22 cellular contexts compared by ENCODE assay signal in genomic region chr1:39542924-39543323, GRCh38. TPM values are rescaled to one million over a fixed set of nuclear protein-coding genes. Genes with fewer than 3 reads are reported as not detected.
DNase-seq lines count a peak whose midpoint lies in the region; ATAC-seq and TF ChIP-seq lines count a peak whose summit lies in the region.
"Had no signal": no experiment of that assay in that cellular context is flagged by ENCODE, and none has a peak within 500 bp of the region (broad histone marks: within the 10 kb centered on the region; RNA-seq: fewer than 3 reads in every experiment).

No MANE protein-coding gene starts in this region.

- H3K36me3 ChIP-seq in endodermal cell (ENCODE audit: control insufficient read depth, insufficient read depth, low read length), result peaks cover 35% of the 10 kb centered on the region
- peaks cover 0 to 69% (median 30%) of the 10 kb centered on the region in 6 donors for H3K36me3 ChIP-seq in spleen
- H3K36me3 ChIP-seq: BE2C had no signal

- TF ChIP-seq POLR2A in spleen (IDR thresholded peaks at IDR 0.05), result no peak

- no peak overlapping the region for H3K9ac ChIP-seq in endodermal cell (ENCODE audit: extremely low read depth, low read length, poor library complexity, severe bottlenecking)
- H3K9ac ChIP-seq: BLaER1 had no signal

- peak overlapping the region; percentile 78; the same call in 1 of the 2 replicates for H3K27ac ChIP-seq in C4-2B
- H3K27ac ChIP-seq in endodermal cell (ENCODE audit: low read depth, low read length), result no peak overlapping the region
- H3K27ac ChIP-seq in spleen, result no peak overlapping the region
- H3K27ac ChIP-seq: BLaER1 had no signal

- H3K27me3 Mint-ChIP-seq in CD14-positive monocyte (ENCODE audit: low read depth in 3 of 3) (peaks cover 0 to 2% (median 0%) of the 10 kb centered on the region in 3 donors), endodermal cell (ENCODE audit: insufficient read depth) (no peaks in the 10 kb centered on the region)
- H3K27me3 Mint-ChIP-seq: CD4-positive, alpha-beta memory T cell; CD4-positive, CD25-positive, alpha-beta regulatory T cell; CD8-positive, alpha-beta memory T cell had no signal

- no peak for ATAC-seq in left lobe of liver

- H3K4me3 Mint-ChIP-seq in CD14-positive monocyte (no peak overlapping the region), endodermal cell (no peak overlapping the region)
- H3K4me3 Mint-ChIP-seq: CD4-positive, alpha-beta memory T cell; CD4-positive, CD25-positive, alpha-beta regulatory T cell; CD8-positive, alpha-beta memory T cell had no signal

- intact Hi-C loops in CD14-positive monocyte (cut with micrococcal nuclease) (loop anchor here in 1 of 2 donors (5.0 kb wide), 1 partner anchor 34 kb away; the partner anchor contains the start of gene PABPC4), spleen (cut with DNase I; ENCODE audit: low total_unique reads) (no loop called here)

- TF ChIP-seq CTCF in C4-2B (conservative IDR thresholded peaks at IDR 0.05), result no peak
- no peak for TF ChIP-seq CTCF in CD14-positive monocyte (IDR thresholded peaks at IDR 0.05)
- TF ChIP-seq CTCF in endodermal cell (conservative IDR thresholded peaks at IDR 0.05), result no peak
- TF ChIP-seq CTCF in spleen (IDR thresholded peaks at IDR 0.05 in 8 of 11, conservative IDR thresholded peaks at IDR 0.05 in 3 of 11), result no peak

- peaks cover 0 to 11% (median 4%) of the 10 kb centered on the region in 7 donors for H3K9me3 Mint-ChIP-seq in CD14-positive monocyte
- H3K9me3 Mint-ChIP-seq in endodermal cell, result no peaks in the 10 kb centered on the region
- H3K9me3 Mint-ChIP-seq: CD4-positive, alpha-beta memory T cell; CD4-positive, CD25-positive, alpha-beta regulatory T cell; CD8-positive, alpha-beta memory T cell had no signal

- H3K9me3 ChIP-seq in endodermal cell (ENCODE audit: control insufficient read depth, low read length) (no peaks in the 10 kb centered on the region), spleen (no peaks in the 10 kb centered on the region)
- H3K9me3 ChIP-seq: BE2C, BLaER1 had no signal

- H3K4me3 ChIP-seq in endodermal cell (ENCODE audit: low read length) (no peak overlapping the region), spleen (no peak overlapping the region)
- H3K4me3 ChIP-seq: BLaER1 had no signal

- H3K4me1 Mint-ChIP-seq in CD14-positive monocyte (peaks cover 41% of the 10 kb centered on the region), endodermal cell (peaks cover 1% of the 10 kb centered on the region)

- H3K36me3 Mint-ChIP-seq in CD14-positive monocyte (peaks cover 29 to 39% of the 10 kb centered on the region in 2 donors), endodermal cell (ENCODE audit: low read depth) (peaks cover 29% of the 10 kb centered on the region)

- WGBS in endodermal cell (ENCODE audit: insufficient coverage in 1 of 2, insufficient read length in 1 of 2), 2 experiments, result 79 to 80% methylated on average over 1 to 5 of the region's 5 CpGs
- WGBS in spleen, 5 donors, result 92 to 99% (median 97%) methylated on average over 5 of the region's 5 CpGs

- H3K4me1 ChIP-seq in endodermal cell (ENCODE audit: control insufficient read depth, insufficient read depth, low read length), result no peaks in the 10 kb centered on the region
- peaks cover 0 to 12% (median 7%) of the 10 kb centered on the region in 6 donors for H3K4me1 ChIP-seq in spleen
- H3K4me1 ChIP-seq: BE2C, BLaER1 had no signal

- peak overlapping the region in 4 of 7 donors; percentile 7 to 66 (median 34) for H3K27ac Mint-ChIP-seq in CD14-positive monocyte
- no peak overlapping the region for H3K27ac Mint-ChIP-seq in endodermal cell
- H3K27ac Mint-ChIP-seq: CD4-positive, alpha-beta memory T cell; CD8-positive, alpha-beta memory T cell had no signal

- no peak for DNase-seq in CD14-positive monocyte (ENCODE audit: low spot score)
- peak; percentile 61 for DNase-seq in endodermal cell
- DNase-seq in spleen, result peak; percentile 8
- no peak for DNase-seq in NCI-H2081 treated with DMSO at 0.1 percent for 48 hours (lab: John Stamatoyannopoulos, UW)
- DNase-seq in DMS53 (lab: John Stamatoyannopoulos, UW), result no peak
- no peak for DNase-seq in left lobe of liver (ENCODE audit: low spot score)
- DNase-seq: 8988T; ACHN; BE2C; C1 segment of cervical spinal cord; CD4-positive, alpha-beta memory T cell; CD4-positive, CD25-positive, alpha-beta regulatory T cell; CD8-positive, alpha-beta memory T cell; COR-L47; DMS 273 treated with DMSO at 0.1 percent for 48 hours; DMS153; DMS79 treated with DMSO at 0.1 percent for 48 hours; GF-D8 had no signal

- H3K27me3 ChIP-seq in endodermal cell (ENCODE audit: control insufficient read depth, insufficient read depth, low read length, poor library complexity, severe bottlenecking) (no peaks in the 10 kb centered on the region), spleen (replicated peaks in 1 of 7) (no peaks in the 10 kb centered on the region)
- H3K27me3 ChIP-seq: BE2C, BLaER1 had no signal

RNA-seq across cellular contexts. Expression of gene PABPC4, which starts 33.7 kb away (rescaled TPM):
- polyA plus RNA-seq in CD14-positive monocyte (10 to 100 TPM; 11.5 to 15.5 TPM), spleen (100 to 1,000 TPM; 111 to 117 (median 114) TPM)
- total RNA-seq in endodermal cell (100 to 1,000 TPM; 230 to 270 TPM), spleen (100 to 1,000 TPM; 145 to 241 (median 172) TPM), left lobe of liver (109 TPM)
- 153 TPM for polyA plus RNA-seq in endodermal cell (2013, experiment 1 of 2)
- polyA plus RNA-seq in endodermal cell (2013, experiment 2 of 2), result 140 TPM

RNA-seq across cellular contexts. Expression of gene BMP8A, which starts 51.5 kb away (rescaled TPM):
- polyA plus RNA-seq in CD14-positive monocyte, result not detected
- total RNA-seq in endodermal cell, result under 1 TPM; 0.66 to 0.75 TPM
- 0.18 TPM for polyA plus RNA-seq in endodermal cell (2013, experiment 1 of 2)
- polyA plus RNA-seq in endodermal cell (2013, experiment 2 of 2), result not detected
- 1 to 10 TPM in 6 of 7 donors, under 1 TPM in 1; 0.79 to 2.8 (median 2.2) TPM for total RNA-seq in spleen
- polyA plus RNA-seq in spleen, result under 1 TPM in 2 of 3 donors, not detected in 1; 0.06 to 0.08 TPM
- not detected for total RNA-seq in left lobe of liver
- total RNA-seq: A673; CD4-positive, alpha-beta memory T cell had no signal
- polyA plus RNA-seq: AG04450; CD4-positive, alpha-beta memory T cell; CD4-positive, CD25-positive, alpha-beta regulatory T cell; CD8-positive, alpha-beta memory T cell had no signal

Comparison
In these comparisons a context has a peak if more than half of its experiments do, and no peak if none do; other contexts are left out.
1. DNase-seq: peak in endodermal cell (single experiment) and spleen (single experiment); none in CD14-positive monocyte (single experiment), NCI-H2081 treated with DMSO at 0.1 percent for 48 hours (single experiment), DMS53 (single experiment) and left lobe of liver (single experiment).